In genomic region chr11:106426696-106427095, GRCh38 we compare ENCODE assay signal across 10 cellular contexts.
DNase-seq lines count a peak whose midpoint lies in the region; ATAC-seq, FAIRE-seq and TF ChIP-seq lines count a peak whose summit lies in the region.
"Had no signal": no experiment of that assay in that cellular context is flagged by ENCODE, and none has a peak within 500 bp of the region (broad histone marks: within the 10 kb centered on the region; RNA-seq: fewer than 3 reads in every experiment).

No MANE protein-coding gene starts in this region.

- no peaks in the 10 kb centered on the region for H3K9me1 ChIP-seq in keratinocyte (ENCODE audit: control insufficient read depth, extremely low read depth, insufficient read depth, low read length)

- intact Hi-C loops in mammary epithelial cell (cut with micrococcal nuclease): no loop called here

- DNase-seq in NCI-H226 (peak; percentile 29), mammary epithelial cell (peak; percentile 57), keratinocyte (ENCODE audit: low read depth, low spot score) (peak; percentile 5), OCI-M2 (lab: John Stamatoyannopoulos, UW; ENCODE audit: unreplicated experiment) (no peak), MG63 (no peak)
- DNase-seq: DMS53, HCEC 1CT, HFFc6 had no signal

- no peak overlapping the region for H3K9ac ChIP-seq in mammary epithelial cell (ENCODE audit: insufficient read depth, low read length)
- H3K9ac ChIP-seq in keratinocyte (ENCODE audit: control insufficient read depth, extremely low read depth, insufficient read depth, low read length): no peak overlapping the region

- no peak overlapping the region for H3K27ac ChIP-seq in mammary epithelial cell (ENCODE audit: insufficient read depth, low read depth, low read length)
- H3K27ac ChIP-seq in keratinocyte (ENCODE audit: control insufficient read depth, insufficient read depth, low read length): no peak overlapping the region
- H3K27ac ChIP-seq: A549 had no signal

- dilution Hi-C loops in mammary epithelial cell (cut with HindIII; ENCODE audit: low sequenced_read_pairs): no loop called here
- dilution Hi-C loops in keratinocyte (cut with MboI; ENCODE audit: extremely low pct_ligation_motif_present, low sequenced_read_pairs): no loop called here

- no peaks in the 10 kb centered on the region for H3K9me3 ChIP-seq in mammary epithelial cell (replicated peaks; ENCODE audit: insufficient read depth, low read length)
- no peaks in the 10 kb centered on the region for H3K9me3 ChIP-seq in keratinocyte (ENCODE audit: control insufficient read depth, low read depth, low read length)
- no peaks in the 10 kb centered on the region for H3K9me3 ChIP-seq in MG63
- H3K9me3 ChIP-seq: A549 had no signal

- H2AFZ ChIP-seq in mammary epithelial cell (ENCODE audit: low read depth, low read length) (peak overlapping the region; percentile 17), keratinocyte (ENCODE audit: control insufficient read depth, low read length) (no peak overlapping the region)

- ATAC-seq in GM21423 (IDR thresholded peaks at IDR 0.05; ENCODE audit: unreplicated experiment): no peak
- ATAC-seq: A549 had no signal

- no peak overlapping the region for H3K4me3 ChIP-seq in mammary epithelial cell (replicated peaks in 1 of 3; ENCODE audit: insufficient read depth in 1 of 3, low read depth in 2 of 3, low read length in 3 of 3)
- H3K4me3 ChIP-seq in keratinocyte (ENCODE audit: control insufficient read depth in 2 of 3, extremely low read depth in 1 of 3, insufficient read depth in 2 of 3, low read depth in 1 of 3, low read length in 3 of 3): no peak overlapping the region
- H3K4me3 ChIP-seq in MG63: no peak overlapping the region
- H3K4me3 ChIP-seq: A549 had no signal

- H3K36me3 ChIP-seq in mammary epithelial cell (ENCODE audit: insufficient read depth, low read length) (no peaks in the 10 kb centered on the region), keratinocyte (ENCODE audit: control insufficient read depth in 2 of 2, extremely low read depth in 1 of 2, insufficient read depth in 2 of 2, low read length in 2 of 2) (no peaks in the 10 kb centered on the region), MG63 (no peaks in the 10 kb centered on the region)

- H3K27me3 ChIP-seq in mammary epithelial cell (ENCODE audit: insufficient read depth, low read length): no peaks in the 10 kb centered on the region
- no peaks in the 10 kb centered on the region for H3K27me3 ChIP-seq in keratinocyte (ENCODE audit: control insufficient read depth, extremely low read depth, insufficient read depth, low read length)
- H3K27me3 ChIP-seq in MG63: no peaks in the 10 kb centered on the region

- TF ChIP-seq CTCF in mammary epithelial cell (conservative IDR thresholded peaks at IDR 0.05 in 1 of 2, IDR thresholded peaks at IDR 0.05 in 1 of 2; ENCODE audit: extremely low read depth in 1 of 2, insufficient read depth in 1 of 2, low read depth in 1 of 2, low read length in 2 of 2) (no peak), keratinocyte (optimal IDR thresholded peaks at IDR 0.05 in 1 of 3, IDR thresholded peaks at IDR 0.05 in 1 of 3, conservative IDR thresholded peaks at IDR 0.05 in 1 of 3; ENCODE audit: extremely low read depth in 1 of 3, insufficient read depth in 2 of 3, low read length in 3 of 3) (no peak)

- CTCF ChIA-PET in mammary epithelial cell (lab: Charles Lee; ENCODE audit: low non-redundant PET): no interaction called here

- no peaks in the 10 kb centered on the region for H4K20me1 ChIP-seq in mammary epithelial cell (ENCODE audit: insufficient read depth, low read length)
- no peaks in the 10 kb centered on the region for H4K20me1 ChIP-seq in keratinocyte (ENCODE audit: control insufficient read depth, extremely low read depth, insufficient read depth, low read length)

- FAIRE-seq in keratinocyte (lab: Jason Lieb, UNC): peak; percentile 74
- FAIRE-seq: A549 had no signal

- no TSS peak for BruUV-seq in mammary epithelial cell (replicated peaks; lab: Mats Ljungman, UMichigan)

- in situ Hi-C loops in mammary epithelial cell (cut with MboI; ENCODE audit: low sequenced_read_pairs in 2 of 2): no loop called here

- H3K4me2 ChIP-seq in mammary epithelial cell (ENCODE audit: insufficient read depth, low read depth, low read length): no peak overlapping the region
- H3K4me2 ChIP-seq in keratinocyte (ENCODE audit: control insufficient read depth, extremely low read depth, insufficient read depth, low read depth, low read length): no peak overlapping the region
- H3K4me2 ChIP-seq: A549 had no signal

- H3K79me2 ChIP-seq in mammary epithelial cell (ENCODE audit: insufficient read depth, low read length): no peaks in the 10 kb centered on the region
- H3K79me2 ChIP-seq in keratinocyte (ENCODE audit: control insufficient read depth, insufficient read depth, low read length): no peaks in the 10 kb centered on the region

- H3K4me1 ChIP-seq in mammary epithelial cell (ENCODE audit: insufficient read depth, low read length) (peaks cover 28% of the 10 kb centered on the region), keratinocyte (ENCODE audit: control insufficient read depth, extremely low read depth, insufficient read depth, low read length) (peaks cover 22% of the 10 kb centered on the region)

Comparison
In these comparisons a context has a peak if more than half of its experiments do, and no peak if none do; other contexts are left out.
1. DNase-seq: peak in NCI-H226 (single experiment), mammary epithelial cell (single experiment) and keratinocyte (single experiment); none in OCI-M2 (single experiment) and MG63 (single experiment).